Comparison of ENCODE assay signal across 12 cellular contexts in genomic region chr1:26546819-26547218, GRCh38. TPM values are rescaled to one million over a fixed set of nuclear protein-coding genes. Genes with fewer than 3 reads are reported as not detected.
A peak's percentile ranks its signal among the peaks of the same experiment; 100 is the strongest.
DNase-seq lines count a peak whose midpoint lies in the region; ATAC-seq and TF ChIP-seq lines count a peak whose summit lies in the region.
"Had no signal": no experiment of that assay in that cellular context is flagged by ENCODE, and none has a peak within 500 bp of the region (broad histone marks: within the 10 kb centered on the region; RNA-seq: fewer than 3 reads in every experiment).

No MANE protein-coding gene starts in this region.

- no peaks in the 10 kb centered on the region for H3K27me3 Mint-ChIP-seq in CD4-positive, alpha-beta T cell
- H3K27me3 Mint-ChIP-seq in activated T-helper 17 cell treated with anti-CD3 and anti-CD28 coated beads, Interleukin-2, amount 50 U/mL, for 72 hours = no peaks in the 10 kb centered on the region
- H3K27me3 Mint-ChIP-seq in naive B cell = no peaks in the 10 kb centered on the region

- peaks cover 43% of the 10 kb centered on the region for H3K36me3 Mint-ChIP-seq in CD4-positive, alpha-beta T cell (ENCODE audit: low read depth)
- H3K36me3 Mint-ChIP-seq in activated T-helper 17 cell treated with anti-CD3 and anti-CD28 coated beads, Interleukin-2, amount 50 U/mL, for 72 hours (ENCODE audit: low read depth) = peaks cover 64% of the 10 kb centered on the region
- H3K36me3 Mint-ChIP-seq in naive B cell = peaks cover 0 to 13% of the 10 kb centered on the region in 2 donors

- no peaks in the 10 kb centered on the region for H3K9me3 ChIP-seq in CD4-positive, alpha-beta T cell (ENCODE audit: control insufficient read depth, low read length)
- H3K9me3 ChIP-seq: body of pancreas, sigmoid colon, suprapubic skin had no signal

- H3K4me1 Mint-ChIP-seq in CD4-positive, alpha-beta T cell (ENCODE audit: low read depth) = peaks cover 69% of the 10 kb centered on the region
- peaks cover 50% of the 10 kb centered on the region for H3K4me1 Mint-ChIP-seq in activated T-helper 17 cell treated with anti-CD3 and anti-CD28 coated beads, Interleukin-2, amount 50 U/mL, for 72 hours
- H3K4me1 Mint-ChIP-seq in naive B cell = peaks cover 63 to 69% (median 67%) of the 10 kb centered on the region in 3 donors

- POLR2A ChIA-PET in CD4-positive, alpha-beta T cell (lab: Charles Lee) = interaction anchor here (1.1 to 4.2 kb wide), 6 partner anchors 18 to 241 kb away, joined by 3 to 20 read pairs (median 4); partner anchors contain the start of genes HMGN2 and PIGV

- H3K27ac ChIP-seq in CD4-positive, alpha-beta T cell (ENCODE audit: low read depth, low read length) = peak overlapping the region; percentile 62
- H3K27ac ChIP-seq: body of pancreas, sigmoid colon, suprapubic skin had no signal

- intact Hi-C loops in CD4-positive, alpha-beta T cell (cut with DNase I, micrococcal nuclease) = loop anchor here in 1 of 2 experiments (5.0 kb wide), 1 partner anchor 45 kb away; no protein-coding TSS in a partner anchor

- no peaks in the 10 kb centered on the region for H3K9me3 Mint-ChIP-seq in CD4-positive, alpha-beta T cell
- no peaks in the 10 kb centered on the region for H3K9me3 Mint-ChIP-seq in activated T-helper 17 cell treated with anti-CD3 and anti-CD28 coated beads, Interleukin-2, amount 50 U/mL, for 72 hours
- H3K9me3 Mint-ChIP-seq in naive B cell = no peaks in the 10 kb centered on the region

- no peak for DNase-seq in CD4-positive, alpha-beta T cell
- no peak for DNase-seq in naive B cell
- DNase-seq in DMS53 treated with DMSO at 0.1 percent for 48 hours (lab: John Stamatoyannopoulos, UW; ENCODE audit: unreplicated experiment) = no peak
- DNase-seq in NCI-H2107 treated with DMSO at 0.1 percent for 48 hours (lab: John Stamatoyannopoulos, UW; ENCODE audit: unreplicated experiment) = no peak
- DNase-seq: body of pancreas, NCI-H1417, NCI-H446 treated with DMSO at 0.1 percent for 48 hours, sigmoid colon had no signal

- CTCF ChIA-PET in CD4-positive, alpha-beta T cell (lab: Charles Lee) = interaction anchor here (2.1 kb wide), 1 partner anchor 47 kb away, joined by 9 read pairs; no protein-coding TSS in a partner anchor

- H3K4me3 ChIP-seq in GM12875 (ENCODE audit: low read depth, low read length) = peak overlapping the region; percentile 96
- H3K4me3 ChIP-seq: body of pancreas had no signal

- H3K27me3 ChIP-seq in CD4-positive, alpha-beta T cell (ENCODE audit: control insufficient read depth, insufficient read depth, low read length) = no peaks in the 10 kb centered on the region
- H3K27me3 ChIP-seq: body of pancreas, sigmoid colon, suprapubic skin had no signal

- peak overlapping the region; percentile 94 for H3K4me3 Mint-ChIP-seq in CD4-positive, alpha-beta T cell
- peak overlapping the region; percentile 80 for H3K4me3 Mint-ChIP-seq in activated T-helper 17 cell treated with anti-CD3 and anti-CD28 coated beads, Interleukin-2, amount 50 U/mL, for 72 hours
- H3K4me3 Mint-ChIP-seq in naive B cell = peak overlapping the region; percentile 80 to 97 (median 92)

- TF ChIP-seq CTCF in CD4-positive, alpha-beta T cell (IDR thresholded peaks at IDR 0.05) = no peak
- TF ChIP-seq CTCF in GM12875 (IDR thresholded peaks at IDR 0.05; ENCODE audit: borderline replicate concordance, insufficient read depth, low read depth, low read length) = no peak

- H3K27ac Mint-ChIP-seq in CD4-positive, alpha-beta T cell = peak overlapping the region; percentile 77
- H3K27ac Mint-ChIP-seq in activated T-helper 17 cell treated with anti-CD3 and anti-CD28 coated beads, Interleukin-2, amount 50 U/mL, for 72 hours = peak overlapping the region; percentile 92
- peak overlapping the region; percentile 60 to 99 (median 82) for H3K27ac Mint-ChIP-seq in naive B cell

- ATAC-seq in CD4-positive, alpha-beta T cell (ENCODE audit: poor library complexity) = no peak
- no peak for ATAC-seq in activated T-helper 17 cell treated with anti-CD3 and anti-CD28 coated beads, Interleukin-2, amount 50 U/mL, for 72 hours (replicated peaks)
- ATAC-seq in naive B cell (ENCODE audit: low read depth in 2 of 2) (no peak), GM19455 (IDR thresholded peaks at IDR 0.05; ENCODE audit: unreplicated experiment) (no peak)
- ATAC-seq: body of pancreas had no signal

RNA-seq across cellular contexts. Expression of gene RPS6KA1, which starts 17.3 kb away (rescaled TPM):
- 10 to 100 TPM; 29.1 to 29.6 TPM for total RNA-seq in CD4-positive, alpha-beta T cell
- 100 to 1,000 TPM; 154 to 211 TPM for total RNA-seq in activated T-helper 17 cell treated with anti-CD3 and anti-CD28 coated beads, Interleukin-2, amount 50 U/mL, for 72 hours
- polyA plus RNA-seq in naive B cell (ENCODE audit: low read depth in 6 of 6) = 100 to 1,000 TPM; 111 to 146 (median 126) TPM

Comparison
In these comparisons a context has a peak if more than half of its experiments do, and no peak if none do; other contexts are left out.
1. RNA of gene RPS6KA1, which starts 17.3 kb away (total RNA-seq): 154 to 211 TPM in activated T-helper 17 cell treated with anti-CD3 and anti-CD28 coated beads, Interleukin-2, amount 50 U/mL, for 72 hours; 29.1 to 29.6 TPM in CD4-positive, alpha-beta T cell; every median in the first group is over 4 times any median in the second.
2. Peak in every context shown above with its lines, with median percentiles within 50 percentile points of each other: H3K27ac Mint-ChIP-seq and H3K4me3 Mint-ChIP-seq.